ENCODE assay signal across 8 cellular contexts in genomic region chrX:318068-318738, GRCh38. TPM values are rescaled to one million over a fixed set of nuclear protein-coding genes. Genes with fewer than 3 reads are reported as not detected.
DNase-seq lines count a peak whose midpoint lies in the region; ATAC-seq and TF ChIP-seq lines count a peak whose summit lies in the region.

No MANE protein-coding gene starts in this region.

- TF ChIP-seq CTCF in BE2C (IDR thresholded peaks at IDR 0.05; ENCODE audit: low read depth, low read length) (no peak), GM20000 (IDR thresholded peaks at IDR 0.05; ENCODE audit: extremely low read depth, missing control alignments) (no peak)

- CTCF ChIA-PET in activated CD8-positive, alpha-beta memory T cell treated with anti-CD3 and anti-CD28 coated beads, Interleukin-2, amount 10 ng/mL, durations not matched to agents 7 days and 5 days (lab: Charles Lee) = no interaction called here

- POLR2A ChIA-PET in naive thymus-derived CD8-positive, alpha-beta T cell (lab: Charles Lee) = no interaction called here

- peak overlapping the region; percentile 59 for H3K4me3 ChIP-seq in BE2C (ENCODE audit: low read depth, low read length)

- DNase-seq in BE2C = peak; percentile 96
- peak; percentile 97 for DNase-seq in GM20000 (ENCODE audit: low spot score)
- DNase-seq in HT-29 (ENCODE audit: low spot score) = peak; percentile 99
- peak; percentile 100 for DNase-seq in activated CD8-positive, alpha-beta memory T cell treated with anti-CD3 and anti-CD28 coated beads, Interleukin-2, amount 10 ng/mL, durations not matched to agents 7 days and 5 days
- DNase-seq in naive thymus-derived CD8-positive, alpha-beta T cell = peak; percentile 92 to 100 (median 98)
- DNase-seq in NCI-H2196 (lab: John Stamatoyannopoulos, UW; ENCODE audit: unreplicated experiment) = no peak

- H3K9me3 Mint-ChIP-seq in activated CD8-positive, alpha-beta memory T cell treated with anti-CD3 and anti-CD28 coated beads, Interleukin-2, amount 10 ng/mL, durations not matched to agents 7 days and 5 days (ENCODE audit: low read depth) = no peaks in the 10 kb centered on the region
- peaks cover 0 to 2% (median 0%) of the 10 kb centered on the region in 9 donors for H3K9me3 Mint-ChIP-seq in naive thymus-derived CD8-positive, alpha-beta T cell
- no peaks in the 10 kb centered on the region for H3K9me3 Mint-ChIP-seq in stimulated activated naive CD8-positive, alpha-beta T cell treated with anti-CD3 and anti-CD28 coated beads, Interleukin-15, Interleukin-2, amounts not matched to agents 100 ng/mL and 50 ng/mL, for 24 hours

- peaks cover 12% of the 10 kb centered on the region for H3K36me3 ChIP-seq in BE2C

- no peaks in the 10 kb centered on the region for H3K4me1 ChIP-seq in BE2C

- no peaks in the 10 kb centered on the region for H3K9me3 ChIP-seq in BE2C

- peak; percentile 71 for ATAC-seq in activated CD8-positive, alpha-beta memory T cell treated with anti-CD3 and anti-CD28 coated beads, Interleukin-2, amount 10 ng/mL, durations not matched to agents 7 days and 5 days
- ATAC-seq in esophagus mucosa = peak; percentile 83
- peak; percentile 56 to 66 for ATAC-seq in naive thymus-derived CD8-positive, alpha-beta T cell

- H3K4me1 Mint-ChIP-seq in activated CD8-positive, alpha-beta memory T cell treated with anti-CD3 and anti-CD28 coated beads, Interleukin-2, amount 10 ng/mL, durations not matched to agents 7 days and 5 days = peaks cover 23% of the 10 kb centered on the region
- H3K4me1 Mint-ChIP-seq in naive thymus-derived CD8-positive, alpha-beta T cell = peaks cover 23 to 27% (median 27%) of the 10 kb centered on the region in 4 donors
- H3K4me1 Mint-ChIP-seq in stimulated activated naive CD8-positive, alpha-beta T cell treated with anti-CD3 and anti-CD28 coated beads, Interleukin-15, Interleukin-2, amounts not matched to agents 100 ng/mL and 50 ng/mL, for 24 hours (ENCODE audit: low read depth) = peaks cover 22% of the 10 kb centered on the region

- peaks cover 6% of the 10 kb centered on the region for H3K36me3 Mint-ChIP-seq in activated CD8-positive, alpha-beta memory T cell treated with anti-CD3 and anti-CD28 coated beads, Interleukin-2, amount 10 ng/mL, durations not matched to agents 7 days and 5 days
- H3K36me3 Mint-ChIP-seq in naive thymus-derived CD8-positive, alpha-beta T cell = peaks cover 0 to 19% (median 9%) of the 10 kb centered on the region in 3 donors
- H3K36me3 Mint-ChIP-seq in stimulated activated naive CD8-positive, alpha-beta T cell treated with anti-CD3 and anti-CD28 coated beads, Interleukin-15, Interleukin-2, amounts not matched to agents 100 ng/mL and 50 ng/mL, for 24 hours (ENCODE audit: low read depth) = peaks cover 7% of the 10 kb centered on the region

- no peaks in the 10 kb centered on the region for H3K27me3 ChIP-seq in BE2C

- no peaks in the 10 kb centered on the region for H3K27me3 Mint-ChIP-seq in activated CD8-positive, alpha-beta memory T cell treated with anti-CD3 and anti-CD28 coated beads, Interleukin-2, amount 10 ng/mL, durations not matched to agents 7 days and 5 days
- H3K27me3 Mint-ChIP-seq in naive thymus-derived CD8-positive, alpha-beta T cell = peaks cover 0 to 2% (median 0%) of the 10 kb centered on the region in 5 donors
- no peaks in the 10 kb centered on the region for H3K27me3 Mint-ChIP-seq in stimulated activated naive CD8-positive, alpha-beta T cell treated with anti-CD3 and anti-CD28 coated beads, Interleukin-15, Interleukin-2, amounts not matched to agents 100 ng/mL and 50 ng/mL, for 24 hours

- peak overlapping the region; percentile 84 for H3K4me3 Mint-ChIP-seq in activated CD8-positive, alpha-beta memory T cell treated with anti-CD3 and anti-CD28 coated beads, Interleukin-2, amount 10 ng/mL, durations not matched to agents 7 days and 5 days
- peak overlapping the region in 9 of 10 donors; percentile 83 to 95 (median 93) for H3K4me3 Mint-ChIP-seq in naive thymus-derived CD8-positive, alpha-beta T cell
- peak overlapping the region; percentile 86 for H3K4me3 Mint-ChIP-seq in stimulated activated naive CD8-positive, alpha-beta T cell treated with anti-CD3 and anti-CD28 coated beads, Interleukin-15, Interleukin-2, amounts not matched to agents 100 ng/mL and 50 ng/mL, for 24 hours

- H3K27ac Mint-ChIP-seq in activated CD8-positive, alpha-beta memory T cell treated with anti-CD3 and anti-CD28 coated beads, Interleukin-2, amount 10 ng/mL, durations not matched to agents 7 days and 5 days = peak overlapping the region; percentile 99
- peak overlapping the region in 9 of 10 donors; percentile 87 to 100 (median 99) for H3K27ac Mint-ChIP-seq in naive thymus-derived CD8-positive, alpha-beta T cell
- H3K27ac Mint-ChIP-seq in stimulated activated naive CD8-positive, alpha-beta T cell treated with anti-CD3 and anti-CD28 coated beads, Interleukin-15, Interleukin-2, amounts not matched to agents 100 ng/mL and 50 ng/mL, for 24 hours = peak overlapping the region; percentile 96

RNA-seq across cellular contexts. Expression of gene GTPBP6, which starts 0.4 kb away (rescaled TPM):
- polyA plus RNA-seq in BE2C (2012; ENCODE audit: insufficient read depth, insufficient read length, low read depth) = 69.9 TPM
- 111 and 120 TPM in 2 replicates for total RNA-seq in HT-29 (2014; rRNA removed; shearing (Covaris generic))
- 10 to 100 TPM; 53.2 to 57.2 TPM for total RNA-seq in activated CD8-positive, alpha-beta memory T cell treated with anti-CD3 and anti-CD28 coated beads, Interleukin-2, amount 10 ng/mL, durations not matched to agents 7 days and 5 days
- 35.3 TPM for total RNA-seq in esophagus mucosa
- 100 to 1,000 TPM in 1 of 2 experiments, 10 to 100 TPM in 1; 98.5 to 101 TPM for total RNA-seq in naive thymus-derived CD8-positive, alpha-beta T cell
- polyA plus RNA-seq in naive thymus-derived CD8-positive, alpha-beta T cell = 10 to 100 TPM; 37.2 to 62.7 (median 45.6) TPM

RNA-seq across cellular contexts. Expression of gene PLCXD1, which starts 37.0 kb away (rescaled TPM):
- 19.4 TPM for polyA plus RNA-seq in BE2C (2012; ENCODE audit: insufficient read depth, insufficient read length, low read depth)
- total RNA-seq in HT-29 (2014; rRNA removed; shearing (Covaris generic)) = 58.2 and 68.3 TPM in 2 replicates
- total RNA-seq in activated CD8-positive, alpha-beta memory T cell treated with anti-CD3 and anti-CD28 coated beads, Interleukin-2, amount 10 ng/mL, durations not matched to agents 7 days and 5 days = 10 to 100 TPM; 41.1 to 67.9 TPM
- total RNA-seq in esophagus mucosa = 17.8 TPM
- total RNA-seq in naive thymus-derived CD8-positive, alpha-beta T cell = 10 to 100 TPM; 18.7 to 19.2 TPM
- 1 to 10 TPM; 2.7 to 9.2 (median 4.2) TPM for polyA plus RNA-seq in naive thymus-derived CD8-positive, alpha-beta T cell
